Comparison of ENCODE assay signal across 9 cellular contexts in the genomic region with DNA sequence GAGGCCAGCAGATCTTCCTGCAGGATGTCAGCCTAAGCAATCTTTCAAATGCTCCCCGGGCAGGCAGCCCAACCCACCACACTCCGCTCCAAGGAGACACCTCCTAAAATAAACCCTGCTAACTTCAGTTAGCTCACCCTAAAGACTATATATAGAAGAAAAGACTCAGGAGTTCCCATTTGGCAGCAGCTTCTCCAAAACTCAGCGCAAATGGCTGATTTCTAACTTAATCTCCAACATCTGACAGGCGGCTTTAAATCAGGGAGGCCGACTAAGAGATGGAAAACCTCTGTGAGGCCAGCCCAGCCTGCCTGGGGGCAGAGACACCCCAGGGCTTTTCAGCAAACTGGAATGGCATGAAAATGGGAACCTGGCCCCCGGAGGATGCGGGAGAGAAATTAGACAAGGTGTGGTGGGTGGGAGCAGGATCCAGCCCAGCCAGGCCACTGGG.
DNase-seq lines count a peak whose midpoint lies in the region; TF ChIP-seq lines count a peak whose summit lies in the region.
"Had no signal": no experiment of that assay in that cellular context is flagged by ENCODE, and none has a peak within 500 bp of the region (broad histone marks: within the 10 kb centered on the region; RNA-seq: fewer than 3 reads in every experiment).

No MANE protein-coding gene starts in this region.

- 23 to 28% (median 25%) methylated on average over 7 of the region's 7 CpGs for WGBS in adrenal gland, 4 donors

- intact Hi-C loops in adrenal gland (cut with DNase I) = no loop called here

- H3K27ac ChIP-seq in adrenal gland (peak overlapping the region in 3 of 5 donors; percentile 69 to 71 (median 70)), iPS-20b (ENCODE audit: low read length) (no peak overlapping the region), skeletal muscle tissue (ENCODE audit: low read depth, low read length) (peak overlapping the region; percentile 85)

- DNase-seq in GM04504 (ENCODE audit: low read depth) (peak; percentile 63), adrenal gland (peak; percentile 51 to 82 (median 66)), NCI-H187 (lab: John Stamatoyannopoulos, UW) (no peak), DMS 273 treated with DMSO at 0.1 percent for 48 hours (lab: John Stamatoyannopoulos, UW) (no peak), NAMALWA (ENCODE audit: low spot score) (no peak), NCI-H187 treated with DMSO at 0.1 percent for 48 hours (lab: John Stamatoyannopoulos, UW) (no peak)
- DNase-seq: colonic mucosa had no signal

- no peak for TF ChIP-seq CTCF in adrenal gland (IDR thresholded peaks at IDR 0.05)

- H3K4me1 ChIP-seq in adrenal gland (replicated peaks in 1 of 2) = peaks cover 11 to 48% of the 10 kb centered on the region in 2 donors
- peaks cover 34% of the 10 kb centered on the region for H3K4me1 ChIP-seq in iPS-20b (ENCODE audit: insufficient read depth, low read length)
- H3K4me1 ChIP-seq in skeletal muscle tissue (ENCODE audit: control insufficient read depth in 3 of 3, insufficient read depth in 3 of 3, low read length in 3 of 3) = peaks cover 18 to 48% (median 24%) of the 10 kb centered on the region in 3 donors
- H3K4me1 ChIP-seq: colonic mucosa had no signal

- H3K9ac ChIP-seq in iPS-20b (ENCODE audit: low read depth, low read length) = 0 out of 2 replicates have a peak overlapping the region, but pooled peaks have one; percentile 12
- peak overlapping the region; percentile 13 to 65 (median 28) for H3K9ac ChIP-seq in skeletal muscle tissue (ENCODE audit: low read depth in 1 of 3, low read length in 3 of 3)

- H3K36me3 ChIP-seq in adrenal gland (replicated peaks in 1 of 2) (no peaks in the 10 kb centered on the region), iPS-20b (ENCODE audit: insufficient read depth, low read depth, low read length) (no peaks in the 10 kb centered on the region), skeletal muscle tissue (ENCODE audit: control insufficient read depth in 3 of 3, insufficient read depth in 3 of 3, low read length in 3 of 3) (no peaks in the 10 kb centered on the region)
- H3K36me3 ChIP-seq: colonic mucosa had no signal

- no peaks in the 10 kb centered on the region for H3K9me3 ChIP-seq in adrenal gland (replicated peaks in 1 of 3)
- no peaks in the 10 kb centered on the region for H3K9me3 ChIP-seq in iPS-20b (ENCODE audit: insufficient read depth, low read depth, low read length)
- no peaks in the 10 kb centered on the region for H3K9me3 ChIP-seq in skeletal muscle tissue (ENCODE audit: control insufficient read depth in 3 of 3, low read length in 3 of 3)
- H3K9me3 ChIP-seq: colonic mucosa had no signal

- H3K27me3 ChIP-seq in adrenal gland (no peaks in the 10 kb centered on the region), iPS-20b (ENCODE audit: insufficient read depth, low read length) (no peaks in the 10 kb centered on the region), skeletal muscle tissue (ENCODE audit: control insufficient read depth in 3 of 3, insufficient read depth in 3 of 3, low read length in 3 of 3) (no peaks in the 10 kb centered on the region)
- H3K27me3 ChIP-seq: colonic mucosa had no signal

- no peak for TF ChIP-seq POLR2A in adrenal gland (IDR thresholded peaks at IDR 0.05)

- no peak overlapping the region for H3K4me3 ChIP-seq in adrenal gland
- no peak overlapping the region for H3K4me3 ChIP-seq in iPS-20b (ENCODE audit: low read length)
- H3K4me3 ChIP-seq in skeletal muscle tissue (ENCODE audit: low read length in 3 of 3) = peak overlapping the region in 1 of 3 donors; percentile 38
- H3K4me3 ChIP-seq: colonic mucosa had no signal

Comparison
In these comparisons a context has a peak if more than half of its experiments do, and no peak if none do; other contexts are left out.
1. DNase-seq: peak in GM04504 (single experiment) and adrenal gland (7 of 7); none in NCI-H187 (0 of 2), DMS 273 treated with DMSO at 0.1 percent for 48 hours (single experiment), NAMALWA (single experiment) and NCI-H187 treated with DMSO at 0.1 percent for 48 hours (single experiment).